Comparison of ENCODE assay signal across 8 cellular contexts in the genomic region with DNA sequence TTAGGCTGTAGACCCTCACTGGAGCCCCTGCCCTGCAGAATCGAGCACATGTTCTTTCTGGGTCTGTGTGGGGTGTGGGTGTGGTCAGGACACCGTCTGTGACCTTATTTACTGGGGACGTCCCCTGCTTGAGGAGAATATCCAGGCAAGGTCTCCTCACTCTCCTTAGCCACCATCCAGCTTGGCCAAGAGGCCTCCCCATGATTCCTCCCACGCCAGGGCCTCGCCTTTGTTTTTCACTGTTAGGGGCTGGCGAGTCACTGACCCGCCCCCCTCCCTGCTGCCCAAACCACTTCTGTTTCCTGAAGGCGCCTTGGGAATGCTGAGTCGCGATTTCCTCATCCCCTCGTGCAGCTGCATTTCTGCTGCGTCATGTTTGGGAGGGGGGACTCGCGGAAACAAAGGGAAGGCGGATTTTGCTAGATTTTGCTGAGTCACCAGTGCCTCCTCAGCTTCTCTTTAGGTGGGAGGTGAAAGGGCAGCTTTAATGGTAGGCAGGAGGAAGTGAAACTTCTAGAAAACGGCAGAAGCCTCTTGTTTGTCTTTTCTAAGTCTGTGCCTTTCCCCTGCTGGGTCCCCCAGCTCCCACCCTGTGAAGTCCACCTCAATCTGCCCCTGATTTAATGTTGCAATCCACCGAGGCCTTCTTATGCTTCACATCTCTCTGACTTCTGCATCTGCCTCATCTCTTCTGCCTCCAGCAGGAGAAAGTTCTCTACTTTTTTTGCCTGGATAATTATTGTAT. TPM values are rescaled to one million over a fixed set of nuclear protein-coding genes. Genes with fewer than 3 reads are reported as not detected.
DNase-seq lines count a peak whose midpoint lies in the region; ATAC-seq and TF ChIP-seq lines count a peak whose summit lies in the region.

No MANE protein-coding gene starts in this region.

- H4K20me1 ChIP-seq in fibroblast of lung (ENCODE audit: control insufficient read depth, extremely low read depth, insufficient read depth, low read length) = no peaks in the 10 kb centered on the region

- H3K27me3 ChIP-seq in ACC112 (ENCODE audit: insufficient read depth, low read length) = no peaks in the 10 kb centered on the region
- H3K27me3 ChIP-seq in fibroblast of lung (ENCODE audit: control insufficient read depth, insufficient read depth, low read length) = no peaks in the 10 kb centered on the region
- no peaks in the 10 kb centered on the region for H3K27me3 ChIP-seq in mucosa of stomach (ENCODE audit: control insufficient read depth, insufficient read depth, low read length)

- H3K36me3 ChIP-seq in ACC112 (ENCODE audit: insufficient read depth, low read length) (no peaks in the 10 kb centered on the region), fibroblast of lung (ENCODE audit: control insufficient read depth, insufficient read depth, low read length) (no peaks in the 10 kb centered on the region), mucosa of stomach (ENCODE audit: control insufficient read depth, insufficient read depth, low read length) (no peaks in the 10 kb centered on the region)

- ATAC-seq in HG02884 (IDR thresholded peaks at IDR 0.05; ENCODE audit: unreplicated experiment) = peak; percentile 45

- H3K4me2 ChIP-seq in fibroblast of lung (ENCODE audit: extremely low read depth, insufficient read depth, low read length) = peak overlapping the region; percentile 77

- peaks cover 39% of the 10 kb centered on the region for H3K4me1 ChIP-seq in ACC112 (ENCODE audit: control insufficient read depth, insufficient read depth, low read length, unreplicated experiment)
- peaks cover 17% of the 10 kb centered on the region for H3K4me1 ChIP-seq in fibroblast of lung (ENCODE audit: control insufficient read depth, extremely low read depth, insufficient read depth, low read length)
- peaks cover 53% of the 10 kb centered on the region for H3K4me1 ChIP-seq in mucosa of stomach (ENCODE audit: control insufficient read depth, insufficient read depth, low read length)

- peak overlapping the region; percentile 75 for H2AFZ ChIP-seq in ACC112 (ENCODE audit: low read length, unreplicated experiment)
- peak overlapping the region; percentile 76 for H2AFZ ChIP-seq in fibroblast of lung (ENCODE audit: low read length)

- H3K9me3 ChIP-seq in fibroblast of lung (ENCODE audit: control insufficient read depth, insufficient read depth, low read depth, low read length) (no peaks in the 10 kb centered on the region), mucosa of stomach (ENCODE audit: control insufficient read depth, low read length) (no peaks in the 10 kb centered on the region)

- peak; percentile 92 for DNase-seq in GM12865 (ENCODE audit: low read depth)
- peak; percentile 58 for DNase-seq in NCI-H2196 treated with DMSO at 0.1 percent for 48 hours (lab: John Stamatoyannopoulos, UW; ENCODE audit: unreplicated experiment)
- peak; percentile 38 to 52 for DNase-seq in activated CD4-positive, alpha-beta T cell treated with anti-CD3 and anti-CD28 coated beads, Interleukin-2, amount 50 U/mL, for 48 hours
- DNase-seq in fibroblast of lung (ENCODE audit: low read depth in 2 of 2) = peak; percentile 97 to 99

- H3K9ac ChIP-seq in fibroblast of lung (ENCODE audit: insufficient read depth, low read length) = peak overlapping the region; percentile 58
- peak overlapping the region; percentile 56 for H3K9ac ChIP-seq in mucosa of stomach (ENCODE audit: low read length)

- H3K27ac ChIP-seq in ACC112 (ENCODE audit: low read depth, low read length) (peak overlapping the region; percentile 82), fibroblast of lung (ENCODE audit: insufficient read depth, low read length) (peak overlapping the region; percentile 95), temporal lobe (ENCODE audit: low read depth, low read length) (peak overlapping the region; percentile 41)

- TF ChIP-seq CTCF in GM12865 (IDR thresholded peaks at IDR 0.05; ENCODE audit: insufficient read depth, low read depth, low read length, missing control alignments) = no peak
- no peak for TF ChIP-seq CTCF in fibroblast of lung (conservative IDR thresholded peaks at IDR 0.05 in 1 of 2, IDR thresholded peaks at IDR 0.05 in 1 of 2; ENCODE audit: low read depth in 1 of 2, low read length in 2 of 2)

- peaks cover 9% of the 10 kb centered on the region for H3K79me2 ChIP-seq in ACC112 (ENCODE audit: control insufficient read depth, insufficient read depth, low read length, unreplicated experiment)
- H3K79me2 ChIP-seq in fibroblast of lung (ENCODE audit: control insufficient read depth, insufficient read depth, low read length) = peaks cover 9% of the 10 kb centered on the region

- H3K4me3 ChIP-seq in ACC112 (ENCODE audit: low read depth, low read length) (no peak overlapping the region), GM12865 (ENCODE audit: low read depth, low read length) (peak overlapping the region; percentile 29; the same call in 1 of the 2 replicates), fibroblast of lung (replicated peaks in 1 of 4; ENCODE audit: control extremely low read depth in 1 of 4, insufficient read depth in 1 of 4, low read depth in 3 of 4, low read length in 4 of 4) (peak overlapping the region in 1 of 4 experiments; percentile 9), mucosa of stomach (ENCODE audit: low read length) (no peak overlapping the region)

RNA-seq across cellular contexts. Expression of a gene that starts 4.0 kb away (rescaled TPM):
- total RNA-seq in fibroblast of lung (137 and 243 TPM in 2 replicates), temporal lobe (1.7 TPM)
- polyA plus RNA-seq in fibroblast of lung = 58.9 and 116 TPM in 2 replicates
- polyA plus RNA-seq in fibroblast of lung (2012) = 68.7 and 141 TPM in 2 replicates
- polyA minus RNA-seq in fibroblast of lung (ENCODE audit: low replicate concordance) = 70.0 and 157 TPM in 2 replicates

RNA-seq across cellular contexts. Expression of a gene that starts 23.0 kb away (rescaled TPM):
- total RNA-seq in fibroblast of lung (7.2 and 13.4 TPM in 2 replicates), temporal lobe (8.1 TPM)
- polyA plus RNA-seq in fibroblast of lung = 21.7 and 73.4 TPM in 2 replicates
- polyA plus RNA-seq in fibroblast of lung (2012) = 29.6 and 103 TPM in 2 replicates
- polyA minus RNA-seq in fibroblast of lung (ENCODE audit: low replicate concordance) = 41.2 and 95.1 TPM in 2 replicates

Comparison
In these comparisons a context has a peak if more than half of its experiments do, and no peak if none do; other contexts are left out.
1. H3K27ac ChIP-seq: peak in every context shown above with its lines; median percentile 95 in fibroblast of lung; 82 in ACC112; 41 in temporal lobe.
2. DNase-seq: peak in every context shown above with its lines; median percentile 98 in fibroblast of lung; 92 in GM12865; 58 in NCI-H2196 treated with DMSO at 0.1 percent for 48 hours; 45 in activated CD4-positive, alpha-beta T cell treated with anti-CD3 and anti-CD28 coated beads, Interleukin-2, amount 50 U/mL, for 48 hours.
3. RNA of a gene that starts 4.0 kb away (total RNA-seq): 137 to 243 TPM in fibroblast of lung; 1.7 TPM in temporal lobe (single experiment); every median in the first group is over 10 times any median in the second.